In the genomic region with DNA sequence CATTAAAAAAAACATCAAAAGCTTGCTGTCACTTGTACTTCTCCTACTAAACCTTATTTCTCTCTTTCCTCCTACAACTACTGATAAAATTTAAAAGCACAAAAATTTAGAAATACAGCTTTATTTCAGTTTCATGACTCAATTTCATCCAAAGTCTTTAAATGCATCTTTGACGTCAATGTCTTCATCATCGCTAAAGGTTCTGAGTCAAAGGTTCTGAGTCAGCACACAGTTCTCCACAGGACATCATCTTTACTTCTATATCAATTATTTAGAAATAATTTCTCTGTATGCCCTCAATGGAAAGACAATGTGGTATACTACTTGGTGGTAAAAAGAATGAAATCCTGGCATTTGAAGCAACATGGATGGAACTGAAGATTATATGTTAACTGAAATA, we compare ENCODE assay signal across 18 cellular contexts.
DNase-seq lines count a peak whose midpoint lies in the region; ATAC-seq and TF ChIP-seq lines count a peak whose summit lies in the region.
"Had no signal": no experiment of that assay in that cellular context is flagged by ENCODE, and none has a peak within 500 bp of the region (broad histone marks: within the 10 kb centered on the region; RNA-seq: fewer than 3 reads in every experiment).

No MANE protein-coding gene starts in this region.

- BruUV-seq in PC-3 (replicated peaks; lab: Mats Ljungman, UMichigan): no TSS peak
- BruUV-seq in mammary epithelial cell (replicated peaks; lab: Mats Ljungman, UMichigan): no TSS peak

- H3K27ac ChIP-seq in PC-3 (ENCODE audit: low read length) (no peak overlapping the region), mammary epithelial cell (ENCODE audit: insufficient read depth, low read depth, low read length) (no peak overlapping the region), lower lobe of right lung (no peak overlapping the region), osteoblast (ENCODE audit: low read depth, low read length) (no peak overlapping the region)
- H3K27ac ChIP-seq: C4-2B had no signal

- DNase-seq in EL (peak; percentile 19), PC-3 (peak; percentile 29), mammary epithelial cell (peak; percentile 24), fibroblast of the aortic adventitia (ENCODE audit: low read depth) (peak; percentile 30), lower lobe of right lung (no peak), osteoblast (ENCODE audit: insufficient read length, low spot score, missing footprints) (no peak)
- DNase-seq: DMS79 treated with DMSO at 0.1 percent for 48 hours; NCI-H1105 treated with DMSO at 0.1 percent for 48 hours; NCI-H1694 treated with DMSO at 0.1 percent for 48 hours; NCI-H510A; NCI-H748 treated with DMSO at 0.1 percent for 48 hours; NK-92 treated with Interleukin-12 subunit alpha and Interleukin-12 subunit beta, amount 100 ng/mL, for 24 hours; SIG-M5 had no signal

- CTCF ChIA-PET in PC-3 (lab: Charles Lee) (no interaction called here), mammary epithelial cell (lab: Charles Lee; ENCODE audit: low non-redundant PET) (no interaction called here)

- dilution Hi-C loops in mammary epithelial cell (cut with HindIII; ENCODE audit: low sequenced_read_pairs): no loop called here

- TF ChIP-seq CTCF in PC-3 (conservative IDR thresholded peaks at IDR 0.05; ENCODE audit: low read depth, low read length): no peak
- no peak for TF ChIP-seq CTCF in mammary epithelial cell (conservative IDR thresholded peaks at IDR 0.05 in 1 of 2, IDR thresholded peaks at IDR 0.05 in 1 of 2; ENCODE audit: extremely low read depth in 1 of 2, insufficient read depth in 1 of 2, low read depth in 1 of 2, low read length in 2 of 2)
- no peak for TF ChIP-seq CTCF in fibroblast of the aortic adventitia (IDR thresholded peaks at IDR 0.05; ENCODE audit: insufficient read depth, low read length)
- no peak for TF ChIP-seq CTCF in lower lobe of right lung (IDR thresholded peaks at IDR 0.05)
- no peak for TF ChIP-seq CTCF in osteoblast (IDR thresholded peaks at IDR 0.05; ENCODE audit: extremely low read depth, low read depth, low read length)

- ATAC-seq in PC-3 (no peak), GM21526 (IDR thresholded peaks at IDR 0.05; ENCODE audit: low FRiP score, unreplicated experiment) (no peak), HG03354 (IDR thresholded peaks at IDR 0.05; ENCODE audit: poor library complexity, severe bottlenecking, unreplicated experiment) (no peak), lower lobe of right lung (no peak)
- ATAC-seq: HCT116, SK-N-SH treated with all-trans-retinoic acid at 6 μM for 48 hours had no signal

- no peaks in the 10 kb centered on the region for H4K20me1 ChIP-seq in PC-3 (ENCODE audit: low read length)
- no peaks in the 10 kb centered on the region for H4K20me1 ChIP-seq in mammary epithelial cell (ENCODE audit: insufficient read depth, low read length)
- no peaks in the 10 kb centered on the region for H4K20me1 ChIP-seq in osteoblast (ENCODE audit: insufficient read depth, low read length)

- in situ Hi-C loops in mammary epithelial cell (cut with MboI; ENCODE audit: low sequenced_read_pairs in 2 of 2): no loop called here

- no peaks in the 10 kb centered on the region for H3K9me3 ChIP-seq in PC-3 (ENCODE audit: low read length)
- H3K9me3 ChIP-seq in mammary epithelial cell (replicated peaks; ENCODE audit: insufficient read depth, low read length): no peaks in the 10 kb centered on the region
- no peaks in the 10 kb centered on the region for H3K9me3 ChIP-seq in lower lobe of right lung
- no peaks in the 10 kb centered on the region for H3K9me3 ChIP-seq in osteoblast (ENCODE audit: low read depth, low read length)

- POLR2A ChIA-PET in PC-3 (lab: Charles Lee; ENCODE audit: unreplicated experiment): no interaction called here

- H3K79me2 ChIP-seq in PC-3 (ENCODE audit: low read length) (no peaks in the 10 kb centered on the region), mammary epithelial cell (ENCODE audit: insufficient read depth, low read length) (no peaks in the 10 kb centered on the region), osteoblast (ENCODE audit: insufficient read depth, low read length) (no peaks in the 10 kb centered on the region)

- H3K9ac ChIP-seq in PC-3 (ENCODE audit: low read length) (no peak overlapping the region), mammary epithelial cell (ENCODE audit: insufficient read depth, low read length) (no peak overlapping the region)

- H3K4me3 ChIP-seq in PC-3 (ENCODE audit: low read length) (no peak overlapping the region), mammary epithelial cell (replicated peaks in 1 of 3; ENCODE audit: insufficient read depth in 1 of 3, low read depth in 2 of 3, low read length in 3 of 3) (no peak overlapping the region), fibroblast of the aortic adventitia (ENCODE audit: low read depth, low read length) (no peak overlapping the region), lower lobe of right lung (no peak overlapping the region), osteoblast (ENCODE audit: insufficient read depth, low read length) (no peak overlapping the region)

- H3K27me3 ChIP-seq in PC-3 (ENCODE audit: low read length) (no peaks in the 10 kb centered on the region), mammary epithelial cell (ENCODE audit: insufficient read depth, low read length) (no peaks in the 10 kb centered on the region), lower lobe of right lung (ENCODE audit: low read depth) (no peaks in the 10 kb centered on the region), osteoblast (ENCODE audit: insufficient read depth, low read length) (no peaks in the 10 kb centered on the region)

- H3K4me1 ChIP-seq in PC-3 (ENCODE audit: insufficient read depth, low read length) (no peaks in the 10 kb centered on the region; the same call in 1 of the 2 replicates), mammary epithelial cell (ENCODE audit: insufficient read depth, low read length) (no peaks in the 10 kb centered on the region), lower lobe of right lung (no peaks in the 10 kb centered on the region), osteoblast (ENCODE audit: insufficient read depth, low read length) (no peaks in the 10 kb centered on the region)

- 95% methylated on average over 2 of the region's 2 CpGs for WGBS in mammary epithelial cell (ENCODE audit: low coverage, missing lambda C conversion rate)

- H3K4me2 ChIP-seq in PC-3 (ENCODE audit: low read length) (no peak overlapping the region), mammary epithelial cell (ENCODE audit: insufficient read depth, low read depth, low read length) (no peak overlapping the region), osteoblast (ENCODE audit: insufficient read depth, low read length) (no peak overlapping the region)

- H2AFZ ChIP-seq in PC-3 (ENCODE audit: low read length): no peak overlapping the region
- H2AFZ ChIP-seq in mammary epithelial cell (ENCODE audit: low read depth, low read length): no peak overlapping the region
- no peak overlapping the region for H2AFZ ChIP-seq in osteoblast (ENCODE audit: low read length)

- H3K9me2 ChIP-seq in PC-3 (replicated peaks; ENCODE audit: low read length): no peaks in the 10 kb centered on the region

- H3F3A ChIP-seq in PC-3 (ENCODE audit: low read length, unreplicated experiment): no peaks in the 10 kb centered on the region

- H3K36me3 ChIP-seq in PC-3 (ENCODE audit: low read depth, low read length) (no peaks in the 10 kb centered on the region), mammary epithelial cell (ENCODE audit: insufficient read depth, low read length) (no peaks in the 10 kb centered on the region), lower lobe of right lung (no peaks in the 10 kb centered on the region), osteoblast (ENCODE audit: insufficient read depth, low read length) (no peaks in the 10 kb centered on the region)

- intact Hi-C loops in PC-3 (cut with micrococcal nuclease): no loop called here
- intact Hi-C loops in mammary epithelial cell (cut with micrococcal nuclease): no loop called here
- intact Hi-C loops in lower lobe of right lung (cut with DNase I): no loop called here

Comparison
In these comparisons a context has a peak if more than half of its experiments do, and no peak if none do; other contexts are left out.
1. DNase-seq: peak in EL (single experiment), PC-3 (single experiment), mammary epithelial cell (single experiment) and fibroblast of the aortic adventitia (single experiment); none in lower lobe of right lung (single experiment) and osteoblast (single experiment).